14 cellular contexts compared by ENCODE assay signal in genomic region chr5:15938961-15939360, GRCh38.
DNase-seq lines count a peak whose midpoint lies in the region; ATAC-seq and TF ChIP-seq lines count a peak whose summit lies in the region.
"Had no signal": no experiment of that assay in that cellular context is flagged by ENCODE, and none has a peak within 500 bp of the region (broad histone marks: within the 10 kb centered on the region; RNA-seq: fewer than 3 reads in every experiment).

No MANE protein-coding gene starts in this region.

- no peaks in the 10 kb centered on the region for H3K79me2 ChIP-seq in ACC112 (ENCODE audit: control insufficient read depth, insufficient read depth, low read length, unreplicated experiment)

- H3K36me3 ChIP-seq in ACC112 (ENCODE audit: insufficient read depth, low read length) = peaks cover 13% of the 10 kb centered on the region; the same call in 1 of the 2 replicates
- H3K36me3 ChIP-seq: spleen had no signal

- no peaks in the 10 kb centered on the region for H3K27me3 ChIP-seq in ACC112 (ENCODE audit: insufficient read depth, low read length)
- no peaks in the 10 kb centered on the region for H3K27me3 ChIP-seq in foreskin keratinocyte
- H3K27me3 ChIP-seq: SJCRH30, spleen had no signal

- in situ Hi-C loops in astrocyte of the cerebellum (cut with HindIII; ENCODE audit: low sequenced_read_pairs) = no loop called here

- peak; percentile 94 for ATAC-seq in foreskin keratinocyte
- no peak for ATAC-seq in HG03025 (IDR thresholded peaks at IDR 0.05; ENCODE audit: low FRiP score, unreplicated experiment)
- ATAC-seq in GM21360 (IDR thresholded peaks at IDR 0.05; ENCODE audit: unreplicated experiment) = no peak
- ATAC-seq: A549 had no signal

- H3K4me3 ChIP-seq in ACC112 (ENCODE audit: low read depth, low read length) (no peak overlapping the region; the same call in 1 of the 2 replicates), astrocyte of the cerebellum (ENCODE audit: low read depth, low read length) (no peak overlapping the region)
- H3K4me3 ChIP-seq: A549, SJCRH30, spleen had no signal

- no peak overlapping the region for H2AFZ ChIP-seq in ACC112 (ENCODE audit: low read length, unreplicated experiment)

- peak; percentile 51 for DNase-seq in HS-27A (ENCODE audit: low read depth)
- peak; percentile 75 for DNase-seq in astrocyte of the cerebellum (ENCODE audit: low read depth)
- peak; percentile 48 to 81 for DNase-seq in foreskin keratinocyte
- DNase-seq in globus pallidus (ENCODE audit: low spot score) = no peak
- no peak for DNase-seq in cortex of kidney (lab: John Stamatoyannopoulos, UW)
- DNase-seq: Calu3; NK-92 treated with Interleukin-12 subunit alpha and Interleukin-12 subunit beta, amount 100 ng/mL, for 24 hours; SJCRH30; spleen had no signal

- H3K4me1 ChIP-seq in ACC112 (ENCODE audit: control insufficient read depth, insufficient read depth, low read length, unreplicated experiment) (peaks cover 13% of the 10 kb centered on the region), foreskin keratinocyte (peaks cover 3% of the 10 kb centered on the region)
- H3K4me1 ChIP-seq: A549, SJCRH30 had no signal

- no peak for TF ChIP-seq CTCF in astrocyte of the cerebellum (IDR thresholded peaks at IDR 0.05; ENCODE audit: low read depth, low read length, missing control alignments)
- TF ChIP-seq CTCF in foreskin keratinocyte (conservative IDR thresholded peaks at IDR 0.05) = no peak

- H3K27ac ChIP-seq in ACC112 (ENCODE audit: low read depth, low read length) = peak overlapping the region; percentile 44
- H3K27ac ChIP-seq in foreskin keratinocyte = no peak overlapping the region
- H3K27ac ChIP-seq: A549, SJCRH30, spleen, VCaP had no signal

Comparison
In these comparisons a context has a peak if more than half of its experiments do, and no peak if none do; other contexts are left out.
1. DNase-seq: peak in HS-27A (single experiment), astrocyte of the cerebellum (single experiment) and foreskin keratinocyte (2 of 2); none in globus pallidus (single experiment) and cortex of kidney (single experiment).